ENCODE assay signal across 1 cellular context in genomic region chr7:76234931-76235441, GRCh38.
TF ChIP-seq lines count a peak whose summit lies in the region.

No MANE protein-coding gene starts in this region.

TF ChIP-seq in H1, 55 proteins besides CTCF, POLR2A, EP300 and RAD21 (continued from another document):
- TF ChIP-seq CHD7 (IDR thresholded peaks at IDR 0.05; ENCODE audit: insufficient replicate concordance, low read length) (no peak), CHD1 (IDR thresholded peaks at IDR 0.05; ENCODE audit: low read depth, low read length) (no peak), TCF12 (IDR thresholded peaks at IDR 0.05; ENCODE audit: low read depth, low read length) (no peak), TAF7 (optimal IDR thresholded peaks at IDR 0.05; ENCODE audit: borderline replicate concordance, low read depth, low read length) (no peak), BCL11A (IDR thresholded peaks at IDR 0.05; ENCODE audit: low read depth in 2 of 2, low read length in 2 of 2) (no peak), ZNF274 (IDR thresholded peaks at IDR 0.05; ENCODE audit: borderline replicate concordance, extremely low read depth, low read length) (no peak), EZH2 (IDR thresholded peaks at IDR 0.05; ENCODE audit: low read depth, low read length, severe bottlenecking) (no peak), SP2 (IDR thresholded peaks at IDR 0.05; ENCODE audit: low read length) (no peak), CEBPB (IDR thresholded peaks at IDR 0.05; ENCODE audit: low read depth, low read length) (no peak), JUN (IDR thresholded peaks at IDR 0.05; ENCODE audit: low read depth, low read length) (no peak), ASH2L (IDR thresholded peaks at IDR 0.05; ENCODE audit: low read length) (no peak), GTF2F1 (IDR thresholded peaks at IDR 0.05; ENCODE audit: borderline replicate concordance, low read depth, low read length) (no peak), SP1 (IDR thresholded peaks at IDR 0.05; ENCODE audit: low read depth, low read length) (peak; percentile 46; the same call in 1 of the 2 replicates), PHF8 (conservative IDR thresholded peaks at IDR 0.05; ENCODE audit: low read depth, low read length) (peak; percentile 48), KDM1A (IDR thresholded peaks at IDR 0.05; ENCODE audit: borderline replicate concordance, low read length) (no peak), SAP30 (IDR thresholded peaks at IDR 0.05; ENCODE audit: insufficient read depth, insufficient replicate concordance, low read length) (no peak), GABPA (IDR thresholded peaks at IDR 0.05; ENCODE audit: borderline replicate concordance, insufficient read depth, low read length) (no peak), SUZ12 (IDR thresholded peaks at IDR 0.05; ENCODE audit: low read length) (no peak), TBP (IDR thresholded peaks at IDR 0.05; ENCODE audit: low read depth, low read length) (peak; percentile 50; the same call in 1 of the 2 replicates), SIN3A (conservative IDR thresholded peaks at IDR 0.05 in 1 of 2, IDR thresholded peaks at IDR 0.05 in 1 of 2; ENCODE audit: low read depth in 1 of 2, low read length in 2 of 2) (no peak), HDAC2 (IDR thresholded peaks at IDR 0.05; ENCODE audit: borderline replicate concordance in 1 of 2, low read depth in 2 of 2, low read length in 2 of 2) (no peak; a peak in 1 of 4 replicates), SP4 (IDR thresholded peaks at IDR 0.05; ENCODE audit: low read length) (no peak), YY1 (IDR thresholded peaks at IDR 0.05; ENCODE audit: low read depth, low read length) (no peak), NANOG (IDR thresholded peaks at IDR 0.05; ENCODE audit: insufficient read depth, low read depth, low read length, poor library complexity, severe bottlenecking) (no peak), SIX5 (IDR thresholded peaks at IDR 0.05; ENCODE audit: low read depth, low read length) (no peak), SIRT6 (IDR thresholded peaks at IDR 0.05; ENCODE audit: low read length) (no peak), CBX5 (IDR thresholded peaks at IDR 0.05; ENCODE audit: low read depth, low read length) (no peak), CBX8 (IDR thresholded peaks at IDR 0.05; ENCODE audit: borderline replicate concordance, low read depth, low read length) (no peak), BRCA1 (IDR thresholded peaks at IDR 0.05; ENCODE audit: low read depth, low read length) (no peak), CREB1 (IDR thresholded peaks at IDR 0.05) (0 out of 2 replicates have a peak, but pooled peaks have one; percentile 53), RXRA (IDR thresholded peaks at IDR 0.05; ENCODE audit: insufficient read depth, low read depth, low read length) (no peak), MAFK (IDR thresholded peaks at IDR 0.05; ENCODE audit: low read depth, low read length) (no peak), TAF1 (IDR thresholded peaks at IDR 0.05; ENCODE audit: low read depth, low read length) (0 out of 2 replicates have a peak, but pooled peaks have one; percentile 30), RNF2 (IDR thresholded peaks at IDR 0.05; ENCODE audit: borderline replicate concordance, low read depth, low read length, missing control alignments, poor library complexity, severe bottlenecking) (no peak), JUND (IDR thresholded peaks at IDR 0.05; ENCODE audit: low read length) (no peak), POU5F1 (IDR thresholded peaks at IDR 0.05; ENCODE audit: low read depth, low read length) (no peak), FOSL1 (IDR thresholded peaks at IDR 0.05; ENCODE audit: insufficient read depth, low read depth, low read length) (no peak), EGR1 (IDR thresholded peaks at IDR 0.05; ENCODE audit: borderline replicate concordance, low read depth, low read length) (0 out of 2 replicates have a peak, but pooled peaks have one; percentile 26), SRF (IDR thresholded peaks at IDR 0.05; ENCODE audit: low read depth, low read length) (no peak), KDM4A (IDR thresholded peaks at IDR 0.05; ENCODE audit: low read depth, low read length, severe bottlenecking) (no peak), NRF1 (IDR thresholded peaks at IDR 0.05; ENCODE audit: low read depth, low read length) (no peak), RBBP5 (IDR thresholded peaks at IDR 0.05; ENCODE audit: borderline replicate concordance, low read depth, low read length) (no peak), CTBP2 (IDR thresholded peaks at IDR 0.05; ENCODE audit: borderline replicate concordance, insufficient read depth, insufficient read length, low read length) (no peak), ATF2 (IDR thresholded peaks at IDR 0.05; ENCODE audit: low read length) (no peak), CHD2 (IDR thresholded peaks at IDR 0.05; ENCODE audit: low read length) (peak; percentile 58; the same call in 1 of the 2 replicates), TEAD4 (IDR thresholded peaks at IDR 0.05; ENCODE audit: low read depth, low read length) (no peak), KDM5A (IDR thresholded peaks at IDR 0.05; ENCODE audit: low read length) (no peak), BACH1 (IDR thresholded peaks at IDR 0.05; ENCODE audit: low read length) (no peak)
- TF ChIP-seq, protein P1, sequence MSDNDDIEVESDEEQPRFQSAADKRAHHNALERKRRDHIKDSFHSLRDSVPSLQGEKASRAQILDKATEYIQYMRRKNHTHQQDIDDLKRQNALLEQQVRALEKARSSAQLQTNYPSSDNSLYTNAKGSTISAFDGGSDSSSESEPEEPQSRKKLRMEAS (IDR thresholded peaks at IDR 0.05) = peak; percentile 62
- TF ChIP-seq, protein P2, sequence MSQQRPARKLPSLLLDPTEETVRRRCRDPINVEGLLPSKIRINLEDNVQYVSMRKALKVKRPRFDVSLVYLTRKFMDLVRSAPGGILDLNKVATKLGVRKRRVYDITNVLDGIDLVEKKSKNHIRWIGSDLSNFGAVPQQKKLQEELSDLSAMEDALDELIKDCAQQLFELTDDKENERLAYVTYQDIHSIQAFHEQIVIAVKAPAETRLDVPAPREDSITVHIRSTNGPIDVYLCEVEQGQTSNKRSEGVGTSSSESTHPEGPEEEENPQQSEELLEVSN (IDR thresholded peaks at IDR 0.05) = peak; percentile 53; the same call in 1 of the 2 replicates
- TF ChIP-seq, protein P3, sequence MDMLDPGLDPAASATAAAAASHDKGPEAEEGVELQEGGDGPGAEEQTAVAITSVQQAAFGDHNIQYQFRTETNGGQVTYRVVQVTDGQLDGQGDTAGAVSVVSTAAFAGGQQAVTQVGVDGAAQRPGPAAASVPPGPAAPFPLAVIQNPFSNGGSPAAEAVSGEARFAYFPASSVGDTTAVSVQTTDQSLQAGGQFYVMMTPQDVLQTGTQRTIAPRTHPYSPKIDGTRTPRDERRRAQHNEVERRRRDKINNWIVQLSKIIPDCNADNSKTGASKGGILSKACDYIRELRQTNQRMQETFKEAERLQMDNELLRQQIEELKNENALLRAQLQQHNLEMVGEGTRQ (IDR thresholded peaks at IDR 0.05; ENCODE audit: low read length) = no peak
TF ChIP-seq in H1: peak in this region for 10.
